Comparison of ENCODE assay signal across 15 cellular contexts in genomic region chr20:62737271-62737761, GRCh38. TPM values are rescaled to one million over a fixed set of nuclear protein-coding genes. Genes with fewer than 3 reads are reported as not detected.
DNase-seq lines count a peak whose midpoint lies in the region; ATAC-seq and TF ChIP-seq lines count a peak whose summit lies in the region.
"Had no signal": no experiment of that assay in that cellular context is flagged by ENCODE, and none has a peak within 500 bp of the region (broad histone marks: within the 10 kb centered on the region; RNA-seq: fewer than 3 reads in every experiment).

No MANE protein-coding gene starts in this region.

- peak overlapping the region; percentile 17 for H3K4me3 ChIP-seq in NB4 (ENCODE audit: low read depth, low read length)
- H3K4me3 ChIP-seq: tibial artery had no signal

- ATAC-seq in sciatic nerve (no peak), HG03460 (IDR thresholded peaks at IDR 0.05; ENCODE audit: unreplicated experiment) (no peak)
- ATAC-seq: effector memory CD8-positive, alpha-beta T cell had no signal

- peak; percentile 58 for DNase-seq in activated effector memory CD4-positive, alpha-beta T cell treated with anti-CD3 and anti-CD28 coated beads, Interleukin-2, amount 50 U/mL, for 16 hours
- DNase-seq in activated effector memory CD4-positive, alpha-beta T cell treated with Interleukin-2 at 50 U/mL for 16 hours = no peak
- DNase-seq in NB4 (ENCODE audit: low read depth) = peak; percentile 33
- peak; percentile 68 for DNase-seq in cardiac septum (ENCODE audit: low spot score)
- peak; percentile 50 for DNase-seq in sciatic nerve (ENCODE audit: low spot score)
- no peak for DNase-seq in stimulated activated CD4-positive, alpha-beta T cell treated with anti-CD3 and anti-CD28 coated beads, Interleukin-4, amount 100 ng/mL, for 24 hours
- no peak for DNase-seq in NCI-H524 treated with DMSO at 0.1 percent for 48 hours (lab: John Stamatoyannopoulos, UW)
- DNase-seq: anterior cingulate cortex; effector memory CD8-positive, alpha-beta T cell; NCI-H1092; NCI-H2081 treated with DMSO at 0.1 percent for 48 hours; NCI-H510A; stimulated activated naive CD4-positive, alpha-beta T cell had no signal

- intact Hi-C loops in cardiac septum (cut with DNase I) (no loop called here), sciatic nerve (cut with DNase I) (no loop called here)

- no peak for TF ChIP-seq POLR2A in NB4 (IDR thresholded peaks at IDR 0.05; ENCODE audit: extremely low read depth, insufficient read length)

- TF ChIP-seq CTCF in NB4 (IDR thresholded peaks at IDR 0.05; ENCODE audit: low read depth, low read length) = no peak

RNA-seq across cellular contexts. Expression of gene NTSR1, which starts 28.7 kb away (rescaled TPM):
- 0.08 TPM for total RNA-seq in cardiac septum
- total RNA-seq in sciatic nerve = 0.09 TPM

RNA-seq across cellular contexts. Expression of gene MRGBP, which starts 59.0 kb away (rescaled TPM):
- total RNA-seq in cardiac septum (7.9 TPM), sciatic nerve (10.4 TPM)

Comparison
In these comparisons a context has a peak if more than half of its experiments do, and no peak if none do; other contexts are left out.
1. DNase-seq: peak in activated effector memory CD4-positive, alpha-beta T cell treated with anti-CD3 and anti-CD28 coated beads, Interleukin-2, amount 50 U/mL, for 16 hours (single experiment), NB4 (single experiment), cardiac septum (single experiment) and sciatic nerve (single experiment); none in activated effector memory CD4-positive, alpha-beta T cell treated with Interleukin-2 at 50 U/mL for 16 hours (single experiment), stimulated activated CD4-positive, alpha-beta T cell treated with anti-CD3 and anti-CD28 coated beads, Interleukin-4, amount 100 ng/mL, for 24 hours (single experiment) and NCI-H524 treated with DMSO at 0.1 percent for 48 hours (single experiment).